8 cellular contexts compared by ENCODE assay signal in genomic region chr1:38029081-38029681, GRCh38. TPM values are rescaled to one million over a fixed set of nuclear protein-coding genes. Genes with fewer than 3 reads are reported as not detected.
DNase-seq lines count a peak whose midpoint lies in the region; ATAC-seq, FAIRE-seq and TF ChIP-seq lines count a peak whose summit lies in the region.

No MANE protein-coding gene starts in this region.

- H3K9me3 ChIP-seq in psoas muscle = no peaks in the 10 kb centered on the region
- no peaks in the 10 kb centered on the region for H3K9me3 ChIP-seq in small intestine (ENCODE audit: control insufficient read depth, low read depth)

- H3K4me1 ChIP-seq in psoas muscle = peaks cover 68% of the 10 kb centered on the region
- H3K4me1 ChIP-seq in small intestine (ENCODE audit: control insufficient read depth in 2 of 2, insufficient read depth in 1 of 2, low read depth in 1 of 2, low read length in 1 of 2) = no peaks in the 10 kb centered on the region

- DNase-seq in HEK293T (ENCODE audit: extremely low spot score) (peak; percentile 58), NCI-H526 treated with DMSO at 0.1 percent for 48 hours (lab: John Stamatoyannopoulos, UW) (peak; percentile 27), epithelial cell of prostate (ENCODE audit: low read depth, low spot score) (no peak), psoas muscle (peak; percentile 39 to 75), small intestine (no peak)
- DNase-seq in activated CD4-positive, alpha-beta T cell treated with anti-CD3 and anti-CD28 coated beads for 1 hour = no peak
- DNase-seq in activated CD4-positive, alpha-beta T cell treated with anti-CD3 and anti-CD28 coated beads for 48 hours = no peak

- H3K4me3 ChIP-seq in psoas muscle = no peak overlapping the region
- H3K4me3 ChIP-seq in small intestine (ENCODE audit: low read depth in 1 of 2, low read length in 2 of 2) = no peak overlapping the region

- no peak for FAIRE-seq in small intestine (lab: Jason Lieb, UNC)

- 8 to 12% (median 10%) methylated on average over 23 of the region's 23 CpGs for WGBS in psoas muscle, 3 donors
- WGBS in small intestine, 3 donors = 19 to 36% (median 32%) methylated on average over 21 to 23 of the region's 23 CpGs

- no peak for TF ChIP-seq CTCF in psoas muscle (IDR thresholded peaks at IDR 0.05)

- peaks cover 7 to 33% of the 10 kb centered on the region in 2 donors for H3K36me3 ChIP-seq in psoas muscle (ENCODE audit: insufficient read depth in 1 of 2, low read depth in 1 of 2)
- peaks cover 9 to 11% of the 10 kb centered on the region in 2 donors for H3K36me3 ChIP-seq in small intestine (ENCODE audit: control insufficient read depth in 2 of 2, insufficient read depth in 2 of 2, low read length in 2 of 2)

- POLR2A ChIA-PET in HEK293T (lab: Yijun Ruan, JAX) = interaction anchor here (1.3 to 1.9 kb wide), 2 partner anchors 18 to 221 kb away, joined by 3 to 7 read pairs; partner anchors contain the start of genes C1orf122, POU3F1 and YRDC

- intact Hi-C loops in psoas muscle (cut with DNase I) = loop anchor here in 1 of 2 donors (5.0 to 10.0 kb wide), 3 partner anchors 558 to 1864 kb away; no protein-coding TSS in a partner anchor

- H3K27me3 ChIP-seq in psoas muscle (ENCODE audit: insufficient read depth in 3 of 3, low read length in 2 of 3) (no peaks in the 10 kb centered on the region), small intestine (ENCODE audit: control insufficient read depth in 2 of 2, insufficient read depth in 2 of 2, low read length in 2 of 2) (no peaks in the 10 kb centered on the region)

- CTCF ChIA-PET in HEK293T (lab: Yijun Ruan, JAX) = interaction anchor here (0.5 to 1.3 kb wide), 6 partner anchors 8 to 1162 kb away, joined by 3 to 6 read pairs (median 3); no protein-coding TSS in a partner anchor

- H3K27ac ChIP-seq in epithelial cell of prostate (peak overlapping the region; percentile 27), psoas muscle (peak overlapping the region; percentile 72), small intestine (ENCODE audit: low read depth in 1 of 2, low read length in 1 of 2) (no peak overlapping the region)

- ATAC-seq in psoas muscle (peak; percentile 37 to 64 (median 57)), GM21423 (IDR thresholded peaks at IDR 0.05; ENCODE audit: unreplicated experiment) (no peak)

TF ChIP-seq in HEK293T, 16 proteins besides CTCF, POLR2A, EP300 and RAD21:
- TF ChIP-seq PKNOX1 (IDR thresholded peaks at IDR 0.05) (no peak), CTBP1 (IDR thresholded peaks at IDR 0.05; ENCODE audit: borderline replicate concordance) (no peak), ELF4 (IDR thresholded peaks at IDR 0.05) (no peak), FOXM1 (IDR thresholded peaks at IDR 0.05; ENCODE audit: borderline replicate concordance) (no peak), FOXA1 (IDR thresholded peaks at IDR 0.05) (no peak)
TF ChIP-seq in HEK293T: peak in this region for 0.

RNA-seq across cellular contexts. Expression of gene UTP11, which starts 16.6 kb away (rescaled TPM):
- 100 to 1,000 TPM in 3 of 4 donors, 10 to 100 TPM in 1; 65.2 to 210 (median 131) TPM for total RNA-seq in psoas muscle
- 100 to 1,000 TPM in 2 of 3 donors, 10 to 100 TPM in 1; 91.7 to 253 (median 163) TPM for polyA plus RNA-seq in psoas muscle
- polyA plus RNA-seq in small intestine = 10 to 100 TPM; 17.0 to 29.9 (median 23.0) TPM

RNA-seq across cellular contexts. Expression of gene POU3F1, which starts 17.4 kb away (rescaled TPM):
- total RNA-seq in psoas muscle = under 1 TPM in 3 of 4 donors, not detected in 1; 0.12 to 0.38 (median 0.14) TPM
- under 1 TPM; 0.04 to 0.21 (median 0.07) TPM for polyA plus RNA-seq in psoas muscle
- not detected for polyA plus RNA-seq in small intestine

RNA-seq across cellular contexts. Expression of gene FHL3, which starts 23.9 kb away (rescaled TPM):
- total RNA-seq in psoas muscle = 1,000 to 10,000 TPM in 1 of 4 donors, 100 to 1,000 TPM in 3; 236 to 1,187 (median 448) TPM
- polyA plus RNA-seq in psoas muscle = 100 to 1,000 TPM in 2 of 3 donors, 10 to 100 TPM in 1; 41.6 to 905 (median 582) TPM
- 1 to 10 TPM in 2 of 3 donors, under 1 TPM in 1; 0.89 to 8.1 (median 6.5) TPM for polyA plus RNA-seq in small intestine

RNA-seq across cellular contexts. Expression of gene SF3A3, which starts 39.4 kb away (rescaled TPM):
- total RNA-seq in psoas muscle = 10 to 100 TPM; 20.0 to 45.4 (median 35.0) TPM
- polyA plus RNA-seq in psoas muscle = 10 to 100 TPM; 13.0 to 35.0 (median 30.0) TPM
- 10 to 100 TPM; 13.9 to 24.7 (median 19.7) TPM for polyA plus RNA-seq in small intestine

Comparison
In these comparisons a context has a peak if more than half of its experiments do, and no peak if none do; other contexts are left out.
1. DNase-seq: peak in HEK293T (single experiment), NCI-H526 treated with DMSO at 0.1 percent for 48 hours (single experiment) and psoas muscle (2 of 2); none in epithelial cell of prostate (single experiment), small intestine (single experiment), activated CD4-positive, alpha-beta T cell treated with anti-CD3 and anti-CD28 coated beads for 1 hour (single experiment) and activated CD4-positive, alpha-beta T cell treated with anti-CD3 and anti-CD28 coated beads for 48 hours (single experiment).
2. H3K27ac ChIP-seq: peak in epithelial cell of prostate (single experiment) and psoas muscle (single experiment); none in small intestine (0 of 2).
3. RNA of gene FHL3, which starts 23.9 kb away (polyA plus RNA-seq): 41.6 to 905 TPM in psoas muscle; 0.89 to 8.1 TPM in small intestine; every median in the first group is over 4 times any median in the second.